Comparison of ENCODE assay signal across 8 cellular contexts in genomic region chr12:45726594-45727300, GRCh38. TPM values are rescaled to one million over a fixed set of nuclear protein-coding genes. Genes with fewer than 3 reads are reported as not detected.
DNase-seq lines count a peak whose midpoint lies in the region; ATAC-seq and TF ChIP-seq lines count a peak whose summit lies in the region.

No MANE protein-coding gene starts in this region.

- POLR2A ChIA-PET in HEK293T (lab: Yijun Ruan, JAX) (interaction anchor here (0.9 to 2.9 kb wide), 6 partner anchors 8 to 264 kb away, joined by 3 to 12 read pairs (median 4); partner anchors contain the start of gene SCAF11), T-cell (lab: Charles Lee) (interaction anchor here (0.7 to 1.2 kb wide), 4 partner anchors 13 to 191 kb away, joined by 3 to 5 read pairs (median 4); no protein-coding TSS in a partner anchor)

- no peaks in the 10 kb centered on the region for H3K9me3 Mint-ChIP-seq in T-cell

- peaks cover 32 to 39% (median 35%) of the 10 kb centered on the region in 3 donors for H3K4me1 Mint-ChIP-seq in T-cell

- ATAC-seq in T-cell (replicated peaks in 1 of 4) (no peak), GM18520 (IDR thresholded peaks at IDR 0.05; ENCODE audit: unreplicated experiment) (no peak)

- H3K4me3 ChIP-seq in cardiac fibroblast (replicated peaks in 1 of 2; ENCODE audit: low read depth in 2 of 2, low read length in 2 of 2), result peak overlapping the region; percentile 84 to 89
- peak overlapping the region; percentile 83 for H3K4me3 ChIP-seq in kidney epithelial cell (ENCODE audit: low read depth, low read length)

- TF ChIP-seq CTCF in cardiac fibroblast (IDR thresholded peaks at IDR 0.05; ENCODE audit: low read depth, low read length), result no peak
- TF ChIP-seq CTCF in kidney epithelial cell (IDR thresholded peaks at IDR 0.05; ENCODE audit: insufficient read depth, low read length, poor library complexity, severe bottlenecking), result no peak

- peak overlapping the region; percentile 85 to 100 (median 95) for H3K4me3 Mint-ChIP-seq in T-cell

- H3K27me3 ChIP-seq in kidney epithelial cell (ENCODE audit: control insufficient read depth, insufficient read depth, low read length), result no peaks in the 10 kb centered on the region

- peaks cover 7% of the 10 kb centered on the region for H3K36me3 Mint-ChIP-seq in T-cell

- CTCF ChIA-PET in HEK293T (lab: Yijun Ruan, JAX) (interaction anchor here (1.6 kb wide), 1 partner anchor 183 kb away, joined by 4 read pairs; no protein-coding TSS in a partner anchor), T-cell (lab: Charles Lee) (interaction anchor here (0.6 to 10.0 kb wide), 19 partner anchors 8 to 1418 kb away, joined by 3 to 109 read pairs (median 5); no protein-coding TSS in a partner anchor)

- DNase-seq in AG20443 (ENCODE audit: low spot score), result peak; percentile 69
- DNase-seq in HEK293T (ENCODE audit: extremely low spot score), result peak; percentile 21
- DNase-seq in T-cell, result peak in 15 of 34 experiments; percentile 1 to 26 (median 11)
- peak; percentile 50 to 51 for DNase-seq in cardiac fibroblast (ENCODE audit: low read depth in 2 of 2)
- no peak for DNase-seq in kidney epithelial cell (ENCODE audit: low read depth)
- DNase-seq in stimulated activated CD4-positive, alpha-beta T cell treated with anti-CD3 and anti-CD28 coated beads, Interleukin-15, amount 100 ng/mL, for 1 hour (ENCODE audit: low read depth in 1 of 2, low spot score in 1 of 2), result peak; percentile 16 to 18
- DNase-seq in SKM-1 (lab: John Stamatoyannopoulos, UW; ENCODE audit: unreplicated experiment), result no peak

- no peaks in the 10 kb centered on the region for H3K27me3 Mint-ChIP-seq in T-cell

- peak overlapping the region; percentile 99 for H3K27ac Mint-ChIP-seq in T-cell

- H3K36me3 ChIP-seq in kidney epithelial cell (ENCODE audit: control insufficient read depth, insufficient read depth, low read length), result no peaks in the 10 kb centered on the region

TF ChIP-seq in HEK293T, 16 proteins besides CTCF, POLR2A, EP300 and RAD21:
- no peak for TF ChIP-seq SUZ12 (IDR thresholded peaks at IDR 0.05)
- no peak for TF ChIP-seq BHLHE40 (IDR thresholded peaks at IDR 0.05; ENCODE audit: borderline replicate concordance)
- no peak for TF ChIP-seq NFRKB (IDR thresholded peaks at IDR 0.05)
- TF ChIP-seq HDGF (IDR thresholded peaks at IDR 0.05; ENCODE audit: borderline replicate concordance), result no peak
- no peak for TF ChIP-seq CTBP1 (IDR thresholded peaks at IDR 0.05; ENCODE audit: borderline replicate concordance)
- TF ChIP-seq ARNT (IDR thresholded peaks at IDR 0.05), result no peak
- TF ChIP-seq FOXA1 (IDR thresholded peaks at IDR 0.05), result no peak
- TF ChIP-seq TARDBP (IDR thresholded peaks at IDR 0.05), result no peak
- TF ChIP-seq, protein P1, sequence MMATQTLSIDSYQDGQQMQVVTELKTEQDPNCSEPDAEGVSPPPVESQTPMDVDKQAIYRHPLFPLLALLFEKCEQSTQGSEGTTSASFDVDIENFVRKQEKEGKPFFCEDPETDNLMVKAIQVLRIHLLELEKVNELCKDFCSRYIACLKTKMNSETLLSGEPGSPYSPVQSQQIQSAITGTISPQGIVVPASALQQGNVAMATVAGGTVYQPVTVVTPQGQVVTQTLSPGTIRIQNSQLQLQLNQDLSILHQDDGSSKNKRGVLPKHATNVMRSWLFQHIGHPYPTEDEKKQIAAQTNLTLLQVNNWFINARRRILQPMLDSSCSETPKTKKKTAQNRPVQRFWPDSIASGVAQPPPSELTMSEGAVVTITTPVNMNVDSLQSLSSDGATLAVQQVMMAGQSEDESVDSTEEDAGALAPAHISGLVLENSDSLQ (IDR thresholded peaks at IDR 0.05), result no peak
- no peak for TF ChIP-seq LEF1 (IDR thresholded peaks at IDR 0.05; ENCODE audit: borderline replicate concordance)
- no peak for TF ChIP-seq ELF4 (IDR thresholded peaks at IDR 0.05)
- TF ChIP-seq ZNF384 (IDR thresholded peaks at IDR 0.05), result no peak
- no peak for TF ChIP-seq SP1 (IDR thresholded peaks at IDR 0.05)
- no peak for TF ChIP-seq L3MBTL2 (conservative IDR thresholded peaks at IDR 0.05)
- TF ChIP-seq FOXM1 (IDR thresholded peaks at IDR 0.05; ENCODE audit: borderline replicate concordance), result no peak
- no peak for TF ChIP-seq FOXK2 (IDR thresholded peaks at IDR 0.05)

RNA-seq across cellular contexts. Expression of gene ARID2, which starts 2.8 kb away (rescaled TPM):
- total RNA-seq in T-cell (10 to 100 TPM; 40.2 to 67.6 (median 43.7) TPM), kidney epithelial cell (17.6 and 21.1 TPM in 2 replicates)

Comparison
In these comparisons a context has a peak if more than half of its experiments do, and no peak if none do; other contexts are left out.
1. DNase-seq: peak in AG20443 (single experiment), HEK293T (single experiment), cardiac fibroblast (2 of 2) and stimulated activated CD4-positive, alpha-beta T cell treated with anti-CD3 and anti-CD28 coated beads, Interleukin-15, amount 100 ng/mL, for 1 hour (2 of 2); none in kidney epithelial cell (single experiment) and SKM-1 (single experiment).